ENCODE assay signal across 18 cellular contexts in the genomic region with DNA sequence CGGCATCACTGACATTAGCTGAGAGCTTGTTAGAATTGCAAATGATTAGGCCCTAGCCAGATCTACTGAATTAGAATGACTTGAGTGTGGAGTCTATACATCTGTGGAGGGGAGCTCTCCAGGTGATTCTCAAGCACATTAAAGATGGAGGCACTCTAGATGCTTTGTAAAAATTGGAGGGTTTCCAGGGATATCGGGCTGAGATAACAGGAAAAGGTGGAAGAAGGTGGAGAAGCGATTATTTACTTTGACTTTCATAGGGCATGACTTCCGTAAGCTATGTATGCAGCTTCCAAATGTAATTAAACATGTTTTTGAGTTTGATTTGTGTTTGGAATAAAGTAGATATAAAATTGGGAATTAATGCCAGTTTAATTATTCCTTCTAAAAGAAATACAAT.
A peak's percentile ranks its signal among the peaks of the same experiment; 100 is the strongest.
DNase-seq lines count a peak whose midpoint lies in the region; ATAC-seq and TF ChIP-seq lines count a peak whose summit lies in the region.
"Had no signal": no experiment of that assay in that cellular context is flagged by ENCODE, and none has a peak within 500 bp of the region (broad histone marks: within the 10 kb centered on the region; RNA-seq: fewer than 3 reads in every experiment).

No MANE protein-coding gene starts in this region.

- no peak for TF ChIP-seq POLR2A in IMR-90 (IDR thresholded peaks at IDR 0.05; ENCODE audit: low read depth, low read length)

- peak overlapping the region; percentile 95 for H4K8ac ChIP-seq in IMR-90 (ENCODE audit: low read depth in 2 of 2, low read length in 2 of 2)

- H3K14ac ChIP-seq in IMR-90 (replicated peaks; ENCODE audit: low read depth, low read length), result peak overlapping the region; percentile 96

- H3K4me3 ChIP-seq in IMR-90 (ENCODE audit: insufficient read depth, low read depth, low read length), result no peak overlapping the region
- no peak overlapping the region for H3K4me3 ChIP-seq in effector memory CD4-positive, alpha-beta T cell (ENCODE audit: insufficient read depth, low read depth, low read length, poor library complexity, severe bottlenecking)
- H3K4me3 ChIP-seq: GM23248, PC-9 had no signal

- peak overlapping the region; percentile 98 for H3K18ac ChIP-seq in IMR-90 (ENCODE audit: low read depth, low read length)

- H3K27ac Mint-ChIP-seq in osteocyte (ENCODE audit: unreplicated experiment), result peak overlapping the region; percentile 33
- H3K27ac Mint-ChIP-seq: CD4-positive, alpha-beta T cell had no signal

- H3K4me1 Mint-ChIP-seq in osteocyte (ENCODE audit: unreplicated experiment), result peaks cover 39% of the 10 kb centered on the region

- POLR2A ChIA-PET in IMR-90 (lab: Charles Lee; ENCODE audit: unreplicated experiment), result no interaction called here

- peak overlapping the region; percentile 70 for H2AFZ ChIP-seq in IMR-90 (replicated peaks; ENCODE audit: low read length, poor library complexity)
- H2AFZ ChIP-seq: GM23248, PC-9 had no signal

- peak overlapping the region; percentile 99 for H2BK120ac ChIP-seq in IMR-90 (ENCODE audit: low read depth, low read length)

- intact Hi-C loops in IMR-90 (cut with micrococcal nuclease), result loop anchor here (5.0 kb wide), 1 partner anchor 41 kb away; no protein-coding TSS in a partner anchor

- BruUV-seq in IMR-90 (replicated peaks; lab: Mats Ljungman, UMichigan), result no TSS peak

- peak overlapping the region; percentile 84 for H3K56ac ChIP-seq in IMR-90 (ENCODE audit: extremely low read depth, insufficient read depth, low read length)

- H3K27me3 Mint-ChIP-seq in osteocyte (ENCODE audit: unreplicated experiment), result no peaks in the 10 kb centered on the region

- H3K36me3 Mint-ChIP-seq in osteocyte (ENCODE audit: unreplicated experiment), result peaks cover 4% of the 10 kb centered on the region

- dilution Hi-C loops in IMR-90 (cut with HindIII; ENCODE audit: low sequenced_read_pairs, unreplicated experiment), result no loop called here

- peaks cover 16% of the 10 kb centered on the region; the same call in 1 of the 2 replicates for H3K4me1 ChIP-seq in IMR-90 (ENCODE audit: control insufficient read depth, insufficient read depth, low read length)
- no peaks in the 10 kb centered on the region for H3K4me1 ChIP-seq in effector memory CD4-positive, alpha-beta T cell (ENCODE audit: control insufficient read depth, insufficient read depth, low read length, poor library complexity, severe bottlenecking)
- H3K4me1 ChIP-seq: BE2C had no signal

- in situ Hi-C loops in IMR-90 (cut with MboI; ENCODE audit: low sequenced_read_pairs), result loop anchor here (25.0 kb wide), 1 partner anchor 1166 kb away; no protein-coding TSS in a partner anchor

- H3K9me3 ChIP-seq in IMR-90 (ENCODE audit: control insufficient read depth, insufficient read depth, low read length), result no peaks in the 10 kb centered on the region
- no peaks in the 10 kb centered on the region for H3K9me3 ChIP-seq in effector memory CD4-positive, alpha-beta T cell (ENCODE audit: control insufficient read depth, low read length)
- H3K9me3 ChIP-seq: BE2C had no signal

- TF ChIP-seq CTCF in IMR-90 (conservative IDR thresholded peaks at IDR 0.05; ENCODE audit: low read depth, low read length) (no peak), osteocyte (IDR thresholded peaks at IDR 0.05) (no peak)

- H3K9me3 Mint-ChIP-seq in osteocyte (ENCODE audit: unreplicated experiment), result no peaks in the 10 kb centered on the region
- H3K9me3 Mint-ChIP-seq: CD4-positive, alpha-beta T cell had no signal

- H2AK9ac ChIP-seq in IMR-90 (replicated peaks; ENCODE audit: low read depth, low read length, poor library complexity), result peak overlapping the region; percentile 50

- peaks cover 7% of the 10 kb centered on the region for H3K9me1 ChIP-seq in IMR-90 (ENCODE audit: insufficient read depth, low read length)

- no peak for DNase-seq in IMR-90
- DNase-seq in NCI-H526 treated with DMSO at 0.1 percent for 48 hours (lab: John Stamatoyannopoulos, UW), result peak; percentile 64
- peak; percentile 22 to 58 for DNase-seq in dermis microvascular lymphatic vessel endothelial cell (ENCODE audit: low read depth in 2 of 2)
- no peak for DNase-seq in osteocyte (ENCODE audit: extremely low spot score, unreplicated experiment)
- DNase-seq in NOMO-1 (lab: John Stamatoyannopoulos, UW; ENCODE audit: unreplicated experiment in 2 of 2), result no peak
- no peak for DNase-seq in effector memory CD4-positive, alpha-beta T cell
- DNase-seq in NCI-H446 (lab: John Stamatoyannopoulos, UW), result no peak
- DNase-seq: BE2C; CD4-positive, alpha-beta T cell; GF-D8; GM23248; KG1; NCI-H1436 treated with DMSO at 0.1 percent for 48 hours; NCI-H2029 treated with DMSO at 0.1 percent for 48 hours; NCI-H510A treated with DMSO at 0.1 percent for 48 hours; PC-9 had no signal

- H2BK15ac ChIP-seq in IMR-90 (ENCODE audit: low read depth, low read length), result peak overlapping the region; percentile 100

- H2BK5ac ChIP-seq in IMR-90 (ENCODE audit: low read depth, low read length, poor library complexity, severe bottlenecking), result peak overlapping the region; percentile 97

- H2BK20ac ChIP-seq in IMR-90 (ENCODE audit: low read depth, low read length), result peak overlapping the region; percentile 100

- peak overlapping the region; percentile 97 for H4K91ac ChIP-seq in IMR-90 (ENCODE audit: insufficient read depth, low read depth, low read length)

- no peak overlapping the region for H3K9ac ChIP-seq in IMR-90 (ENCODE audit: low read depth, low read length)
- H3K9ac ChIP-seq: GM23248 had no signal

- no peaks in the 10 kb centered on the region for H3K27me3 ChIP-seq in IMR-90 (ENCODE audit: control insufficient read depth, insufficient read depth, low read length)
- no peaks in the 10 kb centered on the region for H3K27me3 ChIP-seq in effector memory CD4-positive, alpha-beta T cell (replicated peaks; ENCODE audit: control insufficient read depth, insufficient read depth, low read length, poor library complexity, severe bottlenecking)
- H3K27me3 ChIP-seq: BE2C had no signal

- H3K4me3 Mint-ChIP-seq in osteocyte (ENCODE audit: unreplicated experiment), result no peak overlapping the region
- H3K4me3 Mint-ChIP-seq: CD4-positive, alpha-beta T cell had no signal

- H4K5ac ChIP-seq in IMR-90 (ENCODE audit: low read depth, low read length), result peak overlapping the region; percentile 99

- peak overlapping the region; percentile 99 for H3K4ac ChIP-seq in IMR-90 (ENCODE audit: low read depth, low read length)

- H3K4me2 ChIP-seq in IMR-90 (ENCODE audit: low read depth, low read length), result no peak overlapping the region
- H3K4me2 ChIP-seq: PC-9 had no signal

- no peak for TF ChIP-seq RAD21 in IMR-90 (IDR thresholded peaks at IDR 0.05; ENCODE audit: low read length)

- H3K23ac ChIP-seq in IMR-90 (ENCODE audit: low read depth, low read length), result peak overlapping the region; percentile 93

- H3K27ac ChIP-seq in IMR-90 (ENCODE audit: insufficient read depth, low read length), result peak overlapping the region; percentile 81
- H3K27ac ChIP-seq in effector memory CD4-positive, alpha-beta T cell (ENCODE audit: insufficient read depth, low read length, poor library complexity, severe bottlenecking), result no peak overlapping the region
- H3K27ac ChIP-seq: GM23248, PC-9 had no signal

- no peaks in the 10 kb centered on the region for H4K20me1 ChIP-seq in IMR-90 (ENCODE audit: insufficient read depth, low read length)

- H3K36me3 ChIP-seq in IMR-90 (ENCODE audit: control insufficient read depth, insufficient read depth, low read length), result no peaks in the 10 kb centered on the region; the same call in 1 of the 2 replicates
- H3K36me3 ChIP-seq in effector memory CD4-positive, alpha-beta T cell (ENCODE audit: control insufficient read depth, insufficient read depth, low read length), result no peaks in the 10 kb centered on the region
- H3K36me3 ChIP-seq: BE2C had no signal

- peaks cover 5 to 10% of the 10 kb centered on the region in 2 experiments; a peak in 3 of 4 replicates for H3K79me1 ChIP-seq in IMR-90 (ENCODE audit: low read depth in 1 of 2, low read length in 2 of 2)

- H2AK5ac ChIP-seq in IMR-90 (ENCODE audit: low read depth, low read length), result peak overlapping the region; percentile 99

- WGBS in IMR-90 (ENCODE audit: extremely low coverage in 2 of 2, insufficient read length in 1 of 2), 2 experiments, result 100% methylated on average over 2 of the region's 4 CpGs; no CpG with 5 or more reads in 1 of the 2 experiments

- no peak for ATAC-seq in IMR-90 (ENCODE audit: low read depth)
- ATAC-seq: HCT116, HepG2 had no signal

- CTCF ChIA-PET in IMR-90 (lab: Yijun Ruan, JAX), result no interaction called here

TF ChIP-seq in IMR-90, 13 proteins besides CTCF, POLR2A, EP300 and RAD21 (continues in another document):
- TF ChIP-seq RCOR1 (IDR thresholded peaks at IDR 0.05; ENCODE audit: insufficient replicate concordance, low read length) (no peak), MAFK (IDR thresholded peaks at IDR 0.05; ENCODE audit: low read depth, low read length) (no peak), CHD1 (IDR thresholded peaks at IDR 0.05; ENCODE audit: low read depth, low read length) (no peak), MAZ (IDR thresholded peaks at IDR 0.05; ENCODE audit: borderline replicate concordance, low read depth, low read length) (no peak), ELK1 (IDR thresholded peaks at IDR 0.05; ENCODE audit: borderline replicate concordance, low read depth, low read length) (no peak), FOS (IDR thresholded peaks at IDR 0.05; ENCODE audit: low read depth, low read length) (no peak), CEBPB (IDR thresholded peaks at IDR 0.05; ENCODE audit: low read depth, low read length) (no peak), BHLHE40 (IDR thresholded peaks at IDR 0.05; ENCODE audit: low read depth, low read length) (no peak), NFE2L2 (IDR thresholded peaks at IDR 0.05; ENCODE audit: low read depth, low read length) (no peak), MXI1 (IDR thresholded peaks at IDR 0.05; ENCODE audit: borderline replicate concordance, low read depth, low read length) (no peak)
- TF ChIP-seq, protein P1, sequence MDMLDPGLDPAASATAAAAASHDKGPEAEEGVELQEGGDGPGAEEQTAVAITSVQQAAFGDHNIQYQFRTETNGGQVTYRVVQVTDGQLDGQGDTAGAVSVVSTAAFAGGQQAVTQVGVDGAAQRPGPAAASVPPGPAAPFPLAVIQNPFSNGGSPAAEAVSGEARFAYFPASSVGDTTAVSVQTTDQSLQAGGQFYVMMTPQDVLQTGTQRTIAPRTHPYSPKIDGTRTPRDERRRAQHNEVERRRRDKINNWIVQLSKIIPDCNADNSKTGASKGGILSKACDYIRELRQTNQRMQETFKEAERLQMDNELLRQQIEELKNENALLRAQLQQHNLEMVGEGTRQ (IDR thresholded peaks at IDR 0.05; ENCODE audit: low read depth, low read length), result no peak

Comparison
In these comparisons a context has a peak if more than half of its experiments do, and no peak if none do; other contexts are left out.
1. DNase-seq: peak in NCI-H526 treated with DMSO at 0.1 percent for 48 hours (single experiment) and dermis microvascular lymphatic vessel endothelial cell (2 of 2); none in IMR-90 (single experiment), osteocyte (single experiment), NOMO-1 (0 of 2), effector memory CD4-positive, alpha-beta T cell (0 of 3) and NCI-H446 (0 of 2).